In the genomic region with DNA sequence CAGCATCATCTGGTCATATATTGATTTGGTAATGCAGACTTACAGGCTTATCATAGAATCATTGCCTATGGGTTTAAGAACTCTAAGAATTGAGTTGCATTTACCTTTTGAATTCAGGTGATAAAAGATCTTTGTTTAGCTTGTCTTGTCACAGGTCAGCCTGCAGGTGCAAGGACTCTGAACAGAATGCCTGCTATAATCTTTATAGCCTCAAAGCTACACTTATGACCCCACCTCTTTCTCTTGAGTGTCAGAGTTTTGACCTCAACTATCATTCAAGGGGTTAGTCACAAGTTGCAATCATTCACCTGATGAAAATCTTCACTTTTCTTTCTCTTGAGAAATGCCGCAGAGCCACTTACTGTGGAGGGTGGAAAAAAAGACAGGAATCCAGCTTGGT, we compare ENCODE assay signal across 16 cellular contexts. TPM values are rescaled to one million over a fixed set of nuclear protein-coding genes. Genes with fewer than 3 reads are reported as not detected.
DNase-seq lines count a peak whose midpoint lies in the region; FAIRE-seq and TF ChIP-seq lines count a peak whose summit lies in the region.
"Had no signal": no experiment of that assay in that cellular context is flagged by ENCODE, and none has a peak within 500 bp of the region (broad histone marks: within the 10 kb centered on the region; RNA-seq: fewer than 3 reads in every experiment).

No MANE protein-coding gene starts in this region.

- TF ChIP-seq EP300 in H1 (IDR thresholded peaks at IDR 0.05; ENCODE audit: borderline replicate concordance in 1 of 2, low read depth in 2 of 2, low read length in 2 of 2) = no peak

- H4K20me1 ChIP-seq in H9 (ENCODE audit: control insufficient read depth, insufficient read depth, insufficient read length) (no peaks in the 10 kb centered on the region), H1 (replicated peaks in 1 of 2; ENCODE audit: control insufficient read depth in 1 of 2, insufficient read depth in 2 of 2, low read length in 2 of 2) (no peaks in the 10 kb centered on the region)

- H2BK5ac ChIP-seq in H9 (ENCODE audit: insufficient read length, low read length) (no peak overlapping the region), H1 (ENCODE audit: low read depth, low read length) (no peak overlapping the region)

- DNase-seq in H9 (no peak), H1 (ENCODE audit: low read depth in 1 of 2, low spot score in 2 of 2) (no peak), progenitor cell of endocrine pancreas (ENCODE audit: low spot score, unreplicated experiment) (no peak), BE2C (no peak), mesenteric fat pad (ENCODE audit: low spot score) (no peak), SHP77 (lab: John Stamatoyannopoulos, UW) (no peak)
- DNase-seq: CD8-positive, alpha-beta T cell; COR-L47; DND-41; GDM1; KBM-7 had no signal

- WGBS in H9 (ENCODE audit: extremely low coverage, insufficient read length, low lambda C conversion rate) = no CpG with 5 or more reads among the region's 1 CpG
- WGBS in H1 (ENCODE audit: extremely low coverage in 1 of 2, insufficient coverage in 1 of 2, insufficient read length in 1 of 2, insufficient replicate concordance in 2 of 2, low coverage in 1 of 2, low lambda C conversion rate in 2 of 2, missing lambda C conversion rate in 1 of 2), 2 experiments = 77% methylated on average over 1 of the region's 1 CpG; no CpG with 5 or more reads in 1 of the 2 experiments

- H2AK5ac ChIP-seq in H9 (ENCODE audit: insufficient read length, low read length) = no peak overlapping the region
- H2AK5ac ChIP-seq in H1 (ENCODE audit: low read depth, low read length) = no peak overlapping the region

- POLR2A ChIA-PET in H1 (lab: Charles Lee; ENCODE audit: partially characterized antibody) = interaction anchor here (1.8 kb wide), 1 partner anchor 49 kb away, joined by 4 read pairs; no protein-coding TSS in a partner anchor

- no peaks in the 10 kb centered on the region for H3K9me3 ChIP-seq in H9 (ENCODE audit: control insufficient read depth, low read depth, low read length)
- peaks cover 6 to 14% of the 10 kb centered on the region in 2 experiments for H3K9me3 ChIP-seq in H1 (ENCODE audit: insufficient read depth in 2 of 2, low read depth in 1 of 2, low read length in 1 of 2)
- H3K9me3 ChIP-seq in BE2C = no peaks in the 10 kb centered on the region
- H3K9me3 ChIP-seq: A549, HAP-1 had no signal

- no peaks in the 10 kb centered on the region for H3K23me2 ChIP-seq in H9 (ENCODE audit: insufficient read length, low read depth, low read length, poor library complexity, severe bottlenecking)
- no peaks in the 10 kb centered on the region for H3K23me2 ChIP-seq in H1 (ENCODE audit: low read depth, low read length)

- CTCF ChIA-PET in H1 (lab: Charles Lee; ENCODE audit: partially characterized antibody) = interaction anchor here (0.9 to 1.0 kb wide), 2 partner anchors 95 to 198 kb away, joined by 3 read pairs; no protein-coding TSS in a partner anchor

- H3K27me3 ChIP-seq in H9 (ENCODE audit: insufficient read depth, low read length) = no peaks in the 10 kb centered on the region
- no peaks in the 10 kb centered on the region for H3K27me3 ChIP-seq in H1 (replicated peaks in 1 of 4; ENCODE audit: control insufficient read depth in 3 of 4, extremely low read depth in 1 of 4, insufficient read depth in 3 of 4, low read length in 3 of 4)
- no peaks in the 10 kb centered on the region for H3K27me3 ChIP-seq in BE2C

- H3K9me3 Mint-ChIP-seq in H9 (peaks cover 3 to 6% of the 10 kb centered on the region in 2 experiments; a peak in 4 of 5 replicates), progenitor cell of endocrine pancreas (ENCODE audit: low read depth) (no peaks in the 10 kb centered on the region)
- H3K9me3 Mint-ChIP-seq: CD8-positive, alpha-beta T cell had no signal

- H3K27me3 Mint-ChIP-seq in H9 (ENCODE audit: low read depth) (no peaks in the 10 kb centered on the region), progenitor cell of endocrine pancreas (no peaks in the 10 kb centered on the region)

- H3K4me1 ChIP-seq in H9 (ENCODE audit: insufficient read depth, low read length) (no peaks in the 10 kb centered on the region), H1 (replicated peaks in 1 of 4; ENCODE audit: control insufficient read depth in 3 of 4, insufficient read depth in 4 of 4, low read length in 3 of 4) (peaks cover 0 to 6% (median 4%) of the 10 kb centered on the region in 4 experiments; a peak in 4 of 7 replicates), BE2C (no peaks in the 10 kb centered on the region)
- H3K4me1 ChIP-seq: A549, HAP-1 had no signal

- H2BK20ac ChIP-seq in H9 (ENCODE audit: low read depth, low read length, poor library complexity, severe bottlenecking) = no peak overlapping the region
- no peak overlapping the region for H2BK20ac ChIP-seq in H1 (ENCODE audit: low read length)

- H3K56ac ChIP-seq in H9 (ENCODE audit: insufficient read length, low read depth, low read length) = no peak overlapping the region
- H3K56ac ChIP-seq in H1 (replicated peaks; ENCODE audit: insufficient read length, low read depth, low read length) = no peak overlapping the region

- H3K4me3 ChIP-seq in H1 (ENCODE audit: extremely low read depth in 1 of 4, insufficient read depth in 2 of 4, low read depth in 3 of 4, low read length in 4 of 4) = no peak overlapping the region
- H3K4me3 ChIP-seq in BE2C (ENCODE audit: low read depth, low read length) = no peak overlapping the region
- H3K4me3 ChIP-seq: A549, GM23248, HAP-1 had no signal

- H2AFZ ChIP-seq in H9 (ENCODE audit: low read length) (no peak overlapping the region), H1 (ENCODE audit: low read length) (no peak overlapping the region)
- H2AFZ ChIP-seq: GM23248 had no signal

- no peak for TF ChIP-seq RAD21 in H1 (IDR thresholded peaks at IDR 0.05 in 1 of 2, conservative IDR thresholded peaks at IDR 0.05 in 1 of 2; ENCODE audit: low read depth in 2 of 2, low read length in 2 of 2)

- no peak overlapping the region for H3K4me2 ChIP-seq in H9 (ENCODE audit: insufficient read depth, insufficient read length, low read length)
- no peak overlapping the region for H3K4me2 ChIP-seq in H1 (ENCODE audit: insufficient read depth in 1 of 2, low read depth in 2 of 2, low read length in 2 of 2)
- H3K4me2 ChIP-seq: A549 had no signal

- peak; percentile 13; the same call in 1 of the 3 replicates for TF ChIP-seq CTCF in H9 (conservative IDR thresholded peaks at IDR 0.05)
- TF ChIP-seq CTCF in H1 (IDR thresholded peaks at IDR 0.05; ENCODE audit: control extremely low read depth in 1 of 3, insufficient read depth in 1 of 3, low read depth in 1 of 3, low read length in 3 of 3) = peak in 1 of 3 experiments; percentile 4; a peak in 1 of 4 replicates
- no peak for TF ChIP-seq CTCF in progenitor cell of endocrine pancreas (IDR thresholded peaks at IDR 0.05; ENCODE audit: unreplicated experiment)
- TF ChIP-seq CTCF in BE2C (IDR thresholded peaks at IDR 0.05; ENCODE audit: low read depth, low read length) = no peak

- H4K91ac ChIP-seq in H9 (ENCODE audit: insufficient read length, low read depth, low read length) = no peak overlapping the region
- H4K91ac ChIP-seq in H1 (replicated peaks; ENCODE audit: insufficient read length, low read length) = no peak overlapping the region

- H3K36me3 Mint-ChIP-seq in H9 (ENCODE audit: insufficient read depth in 1 of 3, low read depth in 3 of 3) (peaks cover 24 to 60% (median 51%) of the 10 kb centered on the region in 3 experiments), progenitor cell of endocrine pancreas (ENCODE audit: insufficient read depth) (peaks cover 30% of the 10 kb centered on the region)

- H3K4me1 Mint-ChIP-seq in H9 = peaks cover 10 to 12% of the 10 kb centered on the region in 2 experiments
- H3K4me1 Mint-ChIP-seq in progenitor cell of endocrine pancreas (ENCODE audit: low read depth) = peaks cover 12% of the 10 kb centered on the region

- H3K27ac Mint-ChIP-seq in H9 (peak overlapping the region in 2 of 3 experiments; percentile 58 to 89; a peak in 3 of 7 replicates), progenitor cell of endocrine pancreas (peak overlapping the region; percentile 45)
- H3K27ac Mint-ChIP-seq: CD14-positive monocyte; CD8-positive, alpha-beta T cell had no signal

- no peak overlapping the region for H3K4me3 Mint-ChIP-seq in H9
- H3K4me3 Mint-ChIP-seq in progenitor cell of endocrine pancreas (ENCODE audit: low read depth) = no peak overlapping the region
- H3K4me3 Mint-ChIP-seq: CD14-positive monocyte; CD8-positive, alpha-beta T cell had no signal

- H3K18ac ChIP-seq in H9 (ENCODE audit: insufficient read length, low read depth, low read length) = no peak overlapping the region
- no peak overlapping the region for H3K18ac ChIP-seq in H1 (ENCODE audit: extremely low read depth, low read length)

- H3K23ac ChIP-seq in H9 (ENCODE audit: insufficient read length, low read depth, low read length) (no peak overlapping the region), H1 (ENCODE audit: insufficient read length) (no peak overlapping the region)

- no peak overlapping the region for H4K8ac ChIP-seq in H9 (replicated peaks; ENCODE audit: insufficient read length, low read depth, low read length)
- H4K8ac ChIP-seq in H1 (ENCODE audit: extremely low read depth, insufficient read depth, low read length) = no peak overlapping the region

- H2BK15ac ChIP-seq in H9 (ENCODE audit: low read depth, low read length) (no peak overlapping the region), H1 (ENCODE audit: low read length) (no peak overlapping the region)

- TF ChIP-seq POLR2A in H1 (IDR thresholded peaks at IDR 0.05; ENCODE audit: control extremely low read depth in 1 of 2, low read depth in 2 of 2, low read length in 2 of 2) = no peak

- H2BK12ac ChIP-seq in H9 (ENCODE audit: insufficient read length, low read depth, low read length) = no peak overlapping the region
- no peak overlapping the region for H2BK12ac ChIP-seq in H1 (ENCODE audit: low read depth, low read length)

- H3K9ac ChIP-seq in H9 (ENCODE audit: extremely low read depth, insufficient read length, low read length) = no peak overlapping the region
- no peak overlapping the region for H3K9ac ChIP-seq in H1 (replicated peaks in 1 of 4; ENCODE audit: extremely low read depth in 1 of 4, low read depth in 3 of 4, low read length in 3 of 4)
- H3K9ac ChIP-seq: GM23248 had no signal

- H3K27ac ChIP-seq in H9 (ENCODE audit: insufficient read length, low read depth, low read length) (no peak overlapping the region), H1 (ENCODE audit: low read depth, low read length) (no peak overlapping the region)
- H3K27ac ChIP-seq: A549, GM23248 had no signal

- H3K79me2 ChIP-seq in H9 (ENCODE audit: insufficient read depth, low read length) (no peaks in the 10 kb centered on the region), H1 (ENCODE audit: control insufficient read depth in 1 of 2, insufficient read depth in 2 of 2, low read length in 2 of 2) (no peaks in the 10 kb centered on the region)

- H3K36me3 ChIP-seq in H1 (ENCODE audit: control insufficient read depth in 2 of 4, insufficient read depth in 4 of 4, low read length in 3 of 4) = peaks cover 0 to 58% (median 24%) of the 10 kb centered on the region in 4 experiments; a peak in 6 of 8 replicates
- peaks cover 38% of the 10 kb centered on the region for H3K36me3 ChIP-seq in BE2C

- H2BK120ac ChIP-seq in H9 (ENCODE audit: low read depth, low read length, poor library complexity, severe bottlenecking) = no peak overlapping the region
- no peak overlapping the region for H2BK120ac ChIP-seq in H1 (replicated peaks; ENCODE audit: low read depth, low read length)

- peak; percentile 68 for FAIRE-seq in H1 (lab: Jason Lieb, UNC)
- FAIRE-seq: A549, HTR-8/SVneo had no signal

- H3K4ac ChIP-seq in H9 (ENCODE audit: low read depth, low read length) = no peak overlapping the region
- no peak overlapping the region for H3K4ac ChIP-seq in H1 (replicated peaks; ENCODE audit: insufficient read length, low read depth, low read length)

- H4K5ac ChIP-seq in H9 (ENCODE audit: insufficient read length, low read depth, low read length) (no peak overlapping the region), H1 (ENCODE audit: insufficient read length, low read depth, low read length) (no peak overlapping the region)

- H3K79me1 ChIP-seq in H9 (ENCODE audit: insufficient read depth, low read depth, low read length, poor library complexity, severe bottlenecking) = no peaks in the 10 kb centered on the region
- H3K79me1 ChIP-seq in H1 (ENCODE audit: low read depth, low read length) = no peaks in the 10 kb centered on the region

- no peak overlapping the region for H3T11ph ChIP-seq in H9 (ENCODE audit: low read length)

- H3K14ac ChIP-seq in H9 (ENCODE audit: insufficient read depth, low read length) (no peak overlapping the region), H1 (ENCODE audit: insufficient read length) (no peak overlapping the region)

RNA-seq across cellular contexts. Expression of a gene that starts 49.5 kb away (rescaled TPM):
- 47.3 and 57.7 TPM in 2 replicates for total RNA-seq in H9 (2021)
- 47.7 and 50.0 TPM in 2 replicates for total RNA-seq in H1 (2021; fragmentation: NEBNext Ultra II Directional; extraction: Animal tissue kit (Norgen Biotek cat#: 25700))
- polyA plus RNA-seq in H1 (2011; rRNA removed) = 7.7 and 9.8 TPM in 2 replicates
- 15.6 TPM for polyA plus RNA-seq in H1 (2011; cell fraction: cytosol; rRNA removed)
- polyA plus RNA-seq in H1 (2011; cell fraction: nucleus; rRNA removed) = 19.6 TPM
- polyA plus RNA-seq in H1 (2012, experiment 1 of 2) = 17.6 to 23.3 TPM (median 19.1 TPM) in 4 replicates
- 0.79 TPM for polyA plus RNA-seq in H1 (2012, experiment 2 of 2)
- 26.1 TPM for polyA plus RNA-seq in H1 (2013, experiment 1 of 2)
- 23.9 TPM for polyA plus RNA-seq in H1 (2013, experiment 2 of 2)
- polyA minus RNA-seq in H1 (2011; rRNA and poly(A)+ RNA removed) = 64.8 and 90.1 TPM in 2 replicates
- 35.2 TPM for polyA minus RNA-seq in H1 (2011; cell fraction: cytosol; rRNA and poly(A)+ RNA removed)
- polyA minus RNA-seq in H1 (2011; cell fraction: nucleus; rRNA and poly(A)+ RNA removed) = 140 TPM
- 49.5 and 52.9 TPM in 2 replicates for total RNA-seq in progenitor cell of endocrine pancreas
- polyA plus RNA-seq in BE2C (2012; ENCODE audit: insufficient read depth, insufficient read length, low read depth) = 9.9 TPM
- total RNA-seq in mesenteric fat pad = 38.0 TPM
